In genomic region chr18:27685807-27686412, GRCh38 we compare ENCODE assay signal across 7 cellular contexts.
A peak's percentile ranks its signal among the peaks of the same experiment; 100 is the strongest.
DNase-seq lines count a peak whose midpoint lies in the region; ATAC-seq and TF ChIP-seq lines count a peak whose summit lies in the region.

No MANE protein-coding gene starts in this region.

- intact Hi-C loops in natural killer cell (cut with micrococcal nuclease) = no loop called here

- ATAC-seq in WTC11 (no peak), GM19023 (IDR thresholded peaks at IDR 0.05; ENCODE audit: unreplicated experiment) (no peak), natural killer cell (no peak)

- H3K27ac Mint-ChIP-seq in WTC11 = no peak overlapping the region
- no peak overlapping the region for H3K27ac Mint-ChIP-seq in natural killer cell

- H3K27me3 Mint-ChIP-seq in WTC11 (ENCODE audit: low read depth) = no peaks in the 10 kb centered on the region
- no peaks in the 10 kb centered on the region for H3K27me3 Mint-ChIP-seq in natural killer cell (ENCODE audit: low read depth in 2 of 2)

- H3K9me3 Mint-ChIP-seq in WTC11 (peaks cover 25% of the 10 kb centered on the region), natural killer cell (peaks cover 0 to 13% of the 10 kb centered on the region in 2 donors)

- H3K36me3 ChIP-seq in kidney epithelial cell (ENCODE audit: control insufficient read depth, insufficient read depth, low read length) = no peaks in the 10 kb centered on the region

- H3K27me3 ChIP-seq in kidney epithelial cell (ENCODE audit: control insufficient read depth, insufficient read depth, low read length) = no peaks in the 10 kb centered on the region

- no peak overlapping the region for H3K4me3 Mint-ChIP-seq in WTC11
- H3K4me3 Mint-ChIP-seq in natural killer cell = no peak overlapping the region

- H3K4me3 ChIP-seq in kidney epithelial cell (ENCODE audit: low read depth, low read length) = no peak overlapping the region

- in situ Hi-C loops in KBM-7 (cut with MboI; ENCODE audit: low pct_unique_long_range_greater_than_20kb, low sequenced_read_pairs) = no loop called here

- no peaks in the 10 kb centered on the region for H3K4me1 Mint-ChIP-seq in WTC11
- H3K4me1 Mint-ChIP-seq in natural killer cell = no peaks in the 10 kb centered on the region

- H3K36me3 Mint-ChIP-seq in WTC11 = peaks cover 15% of the 10 kb centered on the region
- no peaks in the 10 kb centered on the region for H3K36me3 Mint-ChIP-seq in natural killer cell

- POLR2A ChIA-PET in WTC11 (lab: Charles Lee) = no interaction called here

- TF ChIP-seq CTCF in WTC11 (IDR thresholded peaks at IDR 0.05) (peak; percentile 76), kidney epithelial cell (IDR thresholded peaks at IDR 0.05; ENCODE audit: insufficient read depth, low read length, poor library complexity, severe bottlenecking) (peak; percentile 74), natural killer cell (IDR thresholded peaks at IDR 0.05) (no peak)

- DNase-seq in EH (ENCODE audit: low read depth) (peak; percentile 61), KBM-7 (peak; percentile 49), WTC11 (ENCODE audit: low spot score) (peak; percentile 32), kidney epithelial cell (ENCODE audit: low read depth) (no peak), natural killer cell (no peak), GM19240 (ENCODE audit: insufficient read length, low spot score) (no peak)

- CTCF ChIA-PET in WTC11 (lab: Charles Lee) = interaction anchor here (1.1 to 2.9 kb wide), 3 partner anchors 20 to 81 kb away, joined by 3 to 40 read pairs (median 7); no protein-coding TSS in a partner anchor

TF ChIP-seq in WTC11, 78 proteins besides CTCF, POLR2A, EP300 and RAD21:
- TF ChIP-seq, protein P1, sequence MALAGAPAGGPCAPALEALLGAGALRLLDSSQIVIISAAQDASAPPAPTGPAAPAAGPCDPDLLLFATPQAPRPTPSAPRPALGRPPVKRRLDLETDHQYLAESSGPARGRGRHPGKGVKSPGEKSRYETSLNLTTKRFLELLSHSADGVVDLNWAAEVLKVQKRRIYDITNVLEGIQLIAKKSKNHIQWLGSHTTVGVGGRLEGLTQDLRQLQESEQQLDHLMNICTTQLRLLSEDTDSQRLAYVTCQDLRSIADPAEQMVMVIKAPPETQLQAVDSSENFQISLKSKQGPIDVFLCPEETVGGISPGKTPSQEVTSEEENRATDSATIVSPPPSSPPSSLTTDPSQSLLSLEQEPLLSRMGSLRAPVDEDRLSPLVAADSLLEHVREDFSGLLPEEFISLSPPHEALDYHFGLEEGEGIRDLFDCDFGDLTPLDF (CRISPR knock-in tag; IDR thresholded peaks at IDR 0.05) = no peak
- TF ChIP-seq RORB (CRISPR knock-in tag; IDR thresholded peaks at IDR 0.05) (no peak), EMX1 (CRISPR knock-in tag; IDR thresholded peaks at IDR 0.05) (no peak)

Comparison
In these comparisons a context has a peak if more than half of its experiments do, and no peak if none do; other contexts are left out.
1. DNase-seq: peak in EH (single experiment), KBM-7 (single experiment) and WTC11 (single experiment); none in kidney epithelial cell (single experiment), natural killer cell (single experiment) and GM19240 (single experiment).